Comparison of ENCODE assay signal across 1 cellular context in the genomic region with DNA sequence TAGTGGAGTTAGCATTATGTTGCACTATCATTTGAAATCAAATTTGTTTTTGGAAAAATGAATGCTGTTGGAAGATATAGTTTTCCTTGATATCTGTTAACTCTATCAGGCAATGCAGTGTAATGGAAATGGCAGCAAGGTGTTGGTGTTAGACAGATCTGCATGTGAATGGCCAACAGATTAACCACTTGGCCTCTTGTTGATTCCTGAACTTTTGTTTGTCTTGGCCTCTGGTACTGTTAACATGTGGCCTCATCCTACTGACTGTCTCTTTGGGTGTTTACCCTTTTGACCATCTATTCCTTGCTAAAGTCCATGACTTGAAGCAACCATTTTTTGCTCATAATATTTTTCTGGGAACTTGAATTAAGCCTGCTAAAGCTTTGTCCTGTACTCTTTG.
TF ChIP-seq lines count a peak whose summit lies in the region.

No MANE protein-coding gene starts in this region.

TF ChIP-seq in H1, 55 proteins besides CTCF, POLR2A, EP300 and RAD21:
- TF ChIP-seq CHD1 (IDR thresholded peaks at IDR 0.05; ENCODE audit: low read depth, low read length): no peak
- TF ChIP-seq YY1 (IDR thresholded peaks at IDR 0.05; ENCODE audit: low read depth, low read length): peak; percentile 66; the same call in 1 of the 2 replicates
- TF ChIP-seq GABPA (IDR thresholded peaks at IDR 0.05; ENCODE audit: borderline replicate concordance, insufficient read depth, low read length): no peak
- TF ChIP-seq SP1 (IDR thresholded peaks at IDR 0.05; ENCODE audit: low read depth, low read length): peak; percentile 73; the same call in 1 of the 2 replicates
- no peak for TF ChIP-seq RBBP5 (IDR thresholded peaks at IDR 0.05; ENCODE audit: borderline replicate concordance, low read depth, low read length)
- TF ChIP-seq, protein P1, sequence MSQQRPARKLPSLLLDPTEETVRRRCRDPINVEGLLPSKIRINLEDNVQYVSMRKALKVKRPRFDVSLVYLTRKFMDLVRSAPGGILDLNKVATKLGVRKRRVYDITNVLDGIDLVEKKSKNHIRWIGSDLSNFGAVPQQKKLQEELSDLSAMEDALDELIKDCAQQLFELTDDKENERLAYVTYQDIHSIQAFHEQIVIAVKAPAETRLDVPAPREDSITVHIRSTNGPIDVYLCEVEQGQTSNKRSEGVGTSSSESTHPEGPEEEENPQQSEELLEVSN (IDR thresholded peaks at IDR 0.05): no peak
- TF ChIP-seq POU5F1 (IDR thresholded peaks at IDR 0.05; ENCODE audit: low read depth, low read length): peak; percentile 95
- 0 out of 4 replicates have a peak, but pooled peaks of 1 of the 2 experiments have one; percentile 43 for TF ChIP-seq HDAC2 (IDR thresholded peaks at IDR 0.05; ENCODE audit: borderline replicate concordance in 1 of 2, low read depth in 2 of 2, low read length in 2 of 2)
- peak; percentile 99 for TF ChIP-seq NANOG (IDR thresholded peaks at IDR 0.05; ENCODE audit: insufficient read depth, low read depth, low read length, poor library complexity, severe bottlenecking)
- TF ChIP-seq, protein P2, sequence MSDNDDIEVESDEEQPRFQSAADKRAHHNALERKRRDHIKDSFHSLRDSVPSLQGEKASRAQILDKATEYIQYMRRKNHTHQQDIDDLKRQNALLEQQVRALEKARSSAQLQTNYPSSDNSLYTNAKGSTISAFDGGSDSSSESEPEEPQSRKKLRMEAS (IDR thresholded peaks at IDR 0.05): peak; percentile 63; the same call in 1 of the 2 replicates
- no peak for TF ChIP-seq POLR2AphosphoS5 (IDR thresholded peaks at IDR 0.05; ENCODE audit: low read depth, low read length)
- no peak for TF ChIP-seq CTBP2 (IDR thresholded peaks at IDR 0.05; ENCODE audit: borderline replicate concordance, insufficient read depth, insufficient read length, low read length)
- peak in 1 of 2 experiments; percentile 92 for TF ChIP-seq BCL11A (IDR thresholded peaks at IDR 0.05; ENCODE audit: low read depth in 2 of 2, low read length in 2 of 2)
- TF ChIP-seq CHD7 (IDR thresholded peaks at IDR 0.05; ENCODE audit: insufficient replicate concordance, low read length): peak; percentile 90
- peak; percentile 88 for TF ChIP-seq TCF12 (IDR thresholded peaks at IDR 0.05; ENCODE audit: low read depth, low read length)
- no peak for TF ChIP-seq JUND (IDR thresholded peaks at IDR 0.05; ENCODE audit: low read length)
- no peak for TF ChIP-seq KDM5A (IDR thresholded peaks at IDR 0.05; ENCODE audit: low read length)
- peak; percentile 4; the same call in 1 of the 2 replicates for TF ChIP-seq MAFK (IDR thresholded peaks at IDR 0.05; ENCODE audit: low read depth, low read length)
